In the genomic region with DNA sequence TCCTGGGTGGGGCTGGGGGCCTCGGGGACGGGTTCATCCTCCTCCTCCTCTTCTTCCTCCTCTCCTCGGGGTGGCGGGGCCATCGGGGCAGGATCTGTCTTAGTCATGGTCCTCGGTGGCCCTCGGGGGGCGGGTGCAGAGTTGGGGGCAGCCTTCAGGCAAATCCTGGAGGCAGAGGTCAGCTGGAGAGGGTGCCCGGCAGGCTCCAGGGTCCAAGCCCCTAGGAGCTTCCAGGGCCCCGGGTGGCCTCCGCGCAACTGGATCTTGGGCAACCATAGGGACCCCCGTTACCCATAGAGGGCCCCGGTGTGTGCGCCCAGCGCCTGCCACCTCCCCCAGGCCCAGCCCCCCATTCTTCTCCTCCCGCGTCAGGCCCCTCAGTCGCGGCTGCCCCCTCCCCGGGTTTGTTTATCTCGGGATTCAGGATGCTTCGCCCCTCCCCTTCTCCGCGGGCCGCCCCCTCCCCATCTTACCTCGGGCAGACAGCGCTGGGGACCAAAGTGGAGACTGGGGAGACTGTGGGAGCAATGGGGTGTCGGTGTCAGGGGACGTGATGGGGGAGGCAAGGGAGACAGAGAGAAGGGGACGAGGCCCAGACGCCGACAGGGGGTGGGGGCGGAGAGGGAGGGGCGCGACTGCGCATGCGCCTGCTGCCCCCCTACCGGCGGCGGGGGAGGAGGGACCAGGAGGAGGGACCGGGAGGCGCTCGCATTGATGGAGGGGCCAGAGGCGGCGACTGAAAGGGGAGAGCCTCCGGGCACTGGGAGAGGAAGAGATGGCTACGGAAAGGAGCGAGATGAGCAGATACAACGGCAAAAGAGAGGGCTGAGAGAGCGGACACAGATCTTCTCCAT, we compare ENCODE assay signal across 8 cellular contexts. TPM values are rescaled to one million over a fixed set of nuclear protein-coding genes. Genes with fewer than 3 reads are reported as not detected.
DNase-seq lines count a peak whose midpoint lies in the region; ATAC-seq and TF ChIP-seq lines count a peak whose summit lies in the region.

A gene with protein sequence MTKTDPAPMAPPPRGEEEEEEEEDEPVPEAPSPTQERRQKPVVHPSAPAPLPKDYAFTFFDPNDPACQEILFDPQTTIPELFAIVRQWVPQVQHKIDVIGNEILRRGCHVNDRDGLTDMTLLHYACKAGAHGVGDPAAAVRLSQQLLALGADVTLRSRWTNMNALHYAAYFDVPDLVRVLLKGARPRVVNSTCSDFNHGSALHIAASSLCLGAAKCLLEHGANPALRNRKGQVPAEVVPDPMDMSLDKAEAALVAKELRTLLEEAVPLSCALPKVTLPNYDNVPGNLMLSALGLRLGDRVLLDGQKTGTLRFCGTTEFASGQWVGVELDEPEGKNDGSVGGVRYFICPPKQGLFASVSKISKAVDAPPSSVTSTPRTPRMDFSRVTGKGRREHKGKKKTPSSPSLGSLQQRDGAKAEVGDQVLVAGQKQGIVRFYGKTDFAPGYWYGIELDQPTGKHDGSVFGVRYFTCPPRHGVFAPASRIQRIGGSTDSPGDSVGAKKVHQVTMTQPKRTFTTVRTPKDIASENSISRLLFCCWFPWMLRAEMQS (minus strand): TSS at position 623 of the 854 bp plus-strand sequence. CDS start 516 bp downstream, at position 107.

- H3K36me3 ChIP-seq in left ventricle myocardium inferior (no peaks in the 10 kb centered on the region), parathyroid adenoma (ENCODE audit: control insufficient read depth, insufficient read depth, low read length) (no peaks in the 10 kb centered on the region), vagina (no peaks in the 10 kb centered on the region)

- H3K27ac ChIP-seq in left ventricle myocardium inferior (replicated peaks), result peak within 1 kb of the TSS; percentile 39
- H3K27ac ChIP-seq in parathyroid adenoma, result no peak within 1 kb of the TSS
- peak within 1 kb of the TSS; percentile 86 for H3K27ac ChIP-seq in vagina

- H3K4me1 ChIP-seq in left ventricle myocardium inferior (peaks cover 18% of the 10 kb centered on the region), parathyroid adenoma (peaks cover 3% of the 10 kb centered on the region), vagina (peaks cover 15% of the 10 kb centered on the region)

- H3K4me2 ChIP-seq in parathyroid adenoma (ENCODE audit: low read length), result peak within 1 kb of the TSS; percentile 58

- peak within 1 kb of the TSS; percentile 69 for H3K4me3 ChIP-seq in left ventricle myocardium inferior
- peak within 1 kb of the TSS; percentile 49 for H3K4me3 ChIP-seq in parathyroid adenoma (ENCODE audit: low read depth, low read length)
- peak within 1 kb of the TSS; percentile 68 to 70 for H3K4me3 ChIP-seq in vagina

- POLR2A ChIA-PET in GM10248 (lab: Yijun Ruan, JAX), result no interaction called here

- TF ChIP-seq POLR2A in vagina (IDR thresholded peaks at IDR 0.05), result peak in 1 of 2 donors; percentile 12

- TF ChIP-seq CTCF in GM10248 (IDR thresholded peaks at IDR 0.05; ENCODE audit: control extremely low read depth, extremely low read depth, low read depth, missing control alignments) (no peak), left ventricle myocardium inferior (IDR thresholded peaks at IDR 0.05; ENCODE audit: borderline replicate concordance) (no peak), parathyroid adenoma (IDR thresholded peaks at IDR 0.05) (no peak), vagina (IDR thresholded peaks at IDR 0.05) (no peak)

- CTCF ChIA-PET in GM10248 (lab: Yijun Ruan, JAX), result no interaction called here

- peaks cover 7% of the 10 kb centered on the region for H3K27me3 ChIP-seq in left ventricle myocardium inferior (ENCODE audit: low read depth)
- H3K27me3 ChIP-seq in parathyroid adenoma (ENCODE audit: control insufficient read depth, insufficient read depth, low read length), result no peaks in the 10 kb centered on the region
- H3K27me3 ChIP-seq in vagina, result no peaks in the 10 kb centered on the region

- ATAC-seq in HG03039 (IDR thresholded peaks at IDR 0.05; ENCODE audit: unreplicated experiment) (no peak), GM21528 (IDR thresholded peaks at IDR 0.05; ENCODE audit: low FRiP score, unreplicated experiment) (no peak)

- H3K9me3 ChIP-seq in left ventricle myocardium inferior (replicated peaks) (no peaks in the 10 kb centered on the region), parathyroid adenoma (ENCODE audit: control insufficient read depth, low read length) (no peaks in the 10 kb centered on the region), vagina (no peaks in the 10 kb centered on the region)

- intact Hi-C loops in left ventricle myocardium inferior (cut with micrococcal nuclease), result no loop called here
- intact Hi-C loops in vagina (cut with DNase I), result no loop called here

- H2AFZ ChIP-seq in parathyroid adenoma, result peak within 1 kb of the TSS; percentile 94

- H3K9ac ChIP-seq in parathyroid adenoma, result peak within 1 kb of the TSS; percentile 51

- DNase-seq in GM10248 (ENCODE audit: extremely low spot score) (peak; percentile 81), NCI-H69 (lab: John Stamatoyannopoulos, UW) (peak; percentile 89), amygdala (lab: John Stamatoyannopoulos, UW) (peak in 55 of 56 donors; percentile 25 to 89 (median 74)), left ventricle myocardium inferior (peak; percentile 69), vagina (ENCODE audit: extremely low spot score in 2 of 2) (no peak)

- H3K79me2 ChIP-seq in parathyroid adenoma, result no peaks in the 10 kb centered on the region

RNA-seq across cellular contexts. Expression of the gene that starts here (rescaled TPM):
- total RNA-seq in left ventricle myocardium inferior, result 5.4 TPM
- total RNA-seq in vagina, result 31.9 TPM

Comparison
In these comparisons a context has a peak if more than half of its experiments do, and no peak if none do; other contexts are left out.
1. DNase-seq: peak in GM10248 (single experiment), NCI-H69 (single experiment), amygdala (55 of 56) and left ventricle myocardium inferior (single experiment); none in vagina (0 of 2).
2. Peak in every context shown above with its lines, with median percentiles within 50 percentile points of each other: H3K4me3 ChIP-seq.